Comparison of ENCODE assay signal across 22 cellular contexts in the genomic region with DNA sequence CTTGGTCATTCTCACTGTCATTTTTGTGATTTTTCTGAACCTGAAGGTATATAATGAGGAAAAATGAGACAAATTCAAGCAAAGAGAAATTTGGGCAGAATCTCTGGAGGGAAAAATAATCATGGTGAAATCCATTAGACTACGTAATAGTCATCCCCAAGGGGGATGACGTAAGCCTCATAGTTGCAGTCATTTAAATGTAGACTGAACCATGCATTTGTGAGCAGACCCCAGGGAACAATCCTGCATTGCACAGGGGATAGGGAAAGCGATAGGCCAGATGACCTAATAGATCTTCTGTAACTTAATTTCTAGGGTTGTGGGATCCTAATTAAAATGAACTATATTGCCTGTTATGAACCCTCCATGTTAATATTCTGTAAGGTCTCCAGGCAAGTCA.
DNase-seq lines count a peak whose midpoint lies in the region; ATAC-seq, FAIRE-seq and TF ChIP-seq lines count a peak whose summit lies in the region.
"Had no signal": no experiment of that assay in that cellular context is flagged by ENCODE, and none has a peak within 500 bp of the region (broad histone marks: within the 10 kb centered on the region; RNA-seq: fewer than 3 reads in every experiment).

No MANE protein-coding gene starts in this region.

- H3K27ac ChIP-seq in HepG2 (ENCODE audit: extremely low read length, insufficient read depth, low read length) (no peak overlapping the region), right lobe of liver (no peak overlapping the region), K562 (ENCODE audit: extremely low read depth, low read depth, low read length) (no peak overlapping the region)

- H3K36me3 ChIP-seq in HepG2 (replicated peaks in 1 of 2; ENCODE audit: control insufficient read depth in 1 of 2, insufficient read depth in 2 of 2, low read length in 2 of 2) (no peaks in the 10 kb centered on the region), right lobe of liver (no peaks in the 10 kb centered on the region), K562 (ENCODE audit: control insufficient read depth, insufficient read depth, low read length) (no peaks in the 10 kb centered on the region)

- H3K27me3 Mint-ChIP-seq in glutamatergic neuron (ENCODE audit: unreplicated experiment) (peaks cover 7% of the 10 kb centered on the region), immature natural killer cell (ENCODE audit: low read depth in 3 of 3) (peaks cover 0 to 3% (median 0%) of the 10 kb centered on the region in 3 donors)

- intact Hi-C loops in HepG2 (cut with micrococcal nuclease; ENCODE audit: unreplicated experiment), result no loop called here
- intact Hi-C loops in right lobe of liver (cut with DNase I), result loop anchor here in 1 of 2 donors (5.0 kb wide), 1 partner anchor 142 kb away; no protein-coding TSS in a partner anchor
- intact Hi-C loops in K562 (cut with micrococcal nuclease), result no loop called here
- intact Hi-C loops in posterior cingulate gyrus (cut with DNase I), result no loop called here

- no peaks in the 10 kb centered on the region for H3K9me3 ChIP-seq in HepG2 (ENCODE audit: low read length)
- H3K9me3 ChIP-seq in right lobe of liver, result no peaks in the 10 kb centered on the region
- H3K9me3 ChIP-seq in K562 (replicated peaks; ENCODE audit: control insufficient read depth, insufficient read depth, low read depth, low read length), result no peaks in the 10 kb centered on the region

- H3K79me2 ChIP-seq in HepG2 (ENCODE audit: insufficient read depth, low read length) (no peaks in the 10 kb centered on the region), K562 (ENCODE audit: control insufficient read depth, insufficient read depth, low read length) (no peaks in the 10 kb centered on the region)

- H3K4me1 Mint-ChIP-seq in glutamatergic neuron (ENCODE audit: low read depth, unreplicated experiment) (peaks cover 32% of the 10 kb centered on the region), immature natural killer cell (peaks cover 0 to 2% of the 10 kb centered on the region in 2 donors)
- H3K4me1 Mint-ChIP-seq: B cell, GM23338 had no signal

- H2AFZ ChIP-seq in HepG2 (ENCODE audit: low read length), result no peak overlapping the region
- no peak overlapping the region for H2AFZ ChIP-seq in K562 (ENCODE audit: low read depth, low read length)
- H2AFZ ChIP-seq: GM23338 had no signal

- H3K9ac ChIP-seq in HepG2 (ENCODE audit: insufficient read depth, low read depth, low read length), result no peak overlapping the region
- H3K9ac ChIP-seq in K562 (ENCODE audit: insufficient read depth in 1 of 2, low read depth in 2 of 2, low read length in 2 of 2), result no peak overlapping the region

- in situ Hi-C loops in HepG2 (cut with HindIII; ENCODE audit: extremely low pct_ligation_motif_present, low pct_unique_long_range_greater_than_20kb) (loop anchor here (25.0 kb wide), 1 partner anchor 282 kb away; no protein-coding TSS in a partner anchor), K562 (cut with MboI) (no loop called here)

- ATAC-seq in HepG2 (no peak), right lobe of liver (no peak), K562 (no peak), HG02938 (IDR thresholded peaks at IDR 0.05; ENCODE audit: unreplicated experiment) (no peak)
- ATAC-seq: CD8-positive, alpha-beta T cell; GM23338 had no signal

- H4K20me1 ChIP-seq in HepG2 (ENCODE audit: insufficient read depth, low read length) (no peaks in the 10 kb centered on the region), K562 (replicated peaks; ENCODE audit: control insufficient read depth, insufficient read depth, low read length) (no peaks in the 10 kb centered on the region)

- no peak for TF ChIP-seq CTCF in HepG2 (CRISPR knock-in tag; IDR thresholded peaks at IDR 0.05)
- no peak for TF ChIP-seq CTCF in right lobe of liver (IDR thresholded peaks at IDR 0.05)
- TF ChIP-seq CTCF in K562 (IDR thresholded peaks at IDR 0.05 in 2 of 3, conservative IDR thresholded peaks at IDR 0.05 in 1 of 3; ENCODE audit: insufficient read depth in 2 of 3, low read depth in 1 of 3, low read length in 3 of 3), result no peak
- TF ChIP-seq CTCF in glutamatergic neuron (IDR thresholded peaks at IDR 0.05; ENCODE audit: partially characterized antibody, unreplicated experiment), result no peak

- H3K9me3 Mint-ChIP-seq in glutamatergic neuron (ENCODE audit: unreplicated experiment) (peaks cover 11% of the 10 kb centered on the region), immature natural killer cell (no peaks in the 10 kb centered on the region)
- H3K9me3 Mint-ChIP-seq: CD14-positive monocyte; CD8-positive, alpha-beta T cell; GM23338 had no signal

- TF ChIP-seq POLR2A in HepG2 (IDR thresholded peaks at IDR 0.05; ENCODE audit: insufficient read depth in 1 of 2, low read depth in 2 of 2, low read length in 2 of 2) (no peak), right lobe of liver (IDR thresholded peaks at IDR 0.05) (no peak), K562 (conservative IDR thresholded peaks at IDR 0.05) (no peak)

- CTCF ChIA-PET in HepG2 (lab: Yijun Ruan, JAX; ENCODE audit: low intra/inter-chr PET ratio, low total read pairs), result no interaction called here
- CTCF ChIA-PET in K562 (lab: Yijun Ruan, JAX; ENCODE audit: low intra/inter-chr PET ratio), result interaction anchor here (0.6 kb wide), 1 partner anchor 79 kb away, joined by 3 read pairs; no protein-coding TSS in a partner anchor

- H3K4me2 ChIP-seq in HepG2 (ENCODE audit: low read depth, low read length) (no peak overlapping the region), K562 (ENCODE audit: insufficient read depth, low read length) (no peak overlapping the region)
- H3K4me2 ChIP-seq: GM23338 had no signal

- TF ChIP-seq RAD21 in HepG2 (CRISPR knock-in tag; IDR thresholded peaks at IDR 0.05) (no peak), K562 (CRISPR knock-in tag; conservative IDR thresholded peaks at IDR 0.05 in 1 of 2, IDR thresholded peaks at IDR 0.05 in 1 of 2) (no peak)

- H3K4me3 Mint-ChIP-seq in glutamatergic neuron (ENCODE audit: unreplicated experiment) (no peak overlapping the region), immature natural killer cell (no peak overlapping the region)
- H3K4me3 Mint-ChIP-seq: B cell; CD14-positive monocyte; CD8-positive, alpha-beta T cell; GM23338 had no signal

- H3K4me1 ChIP-seq in HepG2 (ENCODE audit: insufficient read depth, low read length), result no peaks in the 10 kb centered on the region
- no peaks in the 10 kb centered on the region for H3K4me1 ChIP-seq in right lobe of liver
- H3K4me1 ChIP-seq in K562 (replicated peaks in 1 of 2; ENCODE audit: control insufficient read depth in 2 of 2, insufficient read depth in 2 of 2, low read length in 2 of 2), result no peaks in the 10 kb centered on the region

- no peaks in the 10 kb centered on the region for H3K9me1 ChIP-seq in K562 (ENCODE audit: control insufficient read depth, insufficient read depth, low read length)

- H3K27ac Mint-ChIP-seq in glutamatergic neuron (ENCODE audit: unreplicated experiment) (peak overlapping the region; percentile 63), immature natural killer cell (no peak overlapping the region)
- H3K27ac Mint-ChIP-seq: B cell; CD14-positive monocyte; CD8-positive, alpha-beta T cell; GM23338 had no signal

- POLR2A ChIA-PET in HepG2 (lab: Yijun Ruan, JAX) (no interaction called here), K562 (lab: Yijun Ruan, JAX) (no interaction called here)

- H3K36me3 Mint-ChIP-seq in glutamatergic neuron (ENCODE audit: unreplicated experiment), result peaks cover 5% of the 10 kb centered on the region
- H3K36me3 Mint-ChIP-seq in immature natural killer cell, result no peaks in the 10 kb centered on the region
- H3K36me3 Mint-ChIP-seq: CD14-positive monocyte; CD8-positive, alpha-beta T cell had no signal

- TF ChIP-seq EP300 in HepG2 (IDR thresholded peaks at IDR 0.05; ENCODE audit: low read depth in 2 of 2, low read length in 2 of 2) (no peak), HepG2 (CRISPR knock-in tag; IDR thresholded peaks at IDR 0.05; ENCODE audit: borderline replicate concordance) (no peak), K562 (IDR thresholded peaks at IDR 0.05; ENCODE audit: low read length) (no peak)

- DNase-seq in HepG2 (ENCODE audit: low spot score) (no peak), right lobe of liver (no peak), K562 (ENCODE audit: extremely low read depth in 1 of 4, low spot score in 3 of 4) (no peak), glutamatergic neuron (peak; percentile 72), immature natural killer cell (no peak), posterior cingulate gyrus (no peak), AG08395 (ENCODE audit: low spot score) (no peak)
- DNase-seq: 8988T; ACHN; CD8-positive, alpha-beta T cell; COR-L47; DMS153; DND-41; GDM1; H7; IMR-90 had no signal

- BruUV-seq in HepG2 (replicated peaks; lab: Mats Ljungman, UMichigan) (no TSS peak), K562 (replicated peaks; lab: Mats Ljungman, UMichigan) (no TSS peak)

- H3K4me3 ChIP-seq in HepG2 (replicated peaks in 1 of 3; ENCODE audit: insufficient read depth in 1 of 3, low read depth in 2 of 3, low read length in 3 of 3) (no peak overlapping the region), right lobe of liver (no peak overlapping the region), K562 (no peak overlapping the region)
- H3K4me3 ChIP-seq: GM23338 had no signal

- no peak for FAIRE-seq in HepG2 (lab: Jason Lieb, UNC)
- FAIRE-seq in K562 (lab: Jason Lieb, UNC), result no peak
- FAIRE-seq: D721Med, GM12892 had no signal

- H3K27me3 ChIP-seq in HepG2 (ENCODE audit: control insufficient read depth in 1 of 2, insufficient read depth in 2 of 2, low read length in 2 of 2) (peaks cover 0 to 7% of the 10 kb centered on the region in 2 experiments; a peak in 3 of 5 replicates), right lobe of liver (no peaks in the 10 kb centered on the region), K562 (ENCODE audit: control insufficient read depth in 2 of 2, insufficient read depth in 2 of 2, low read length in 2 of 2) (peaks cover 2 to 22% of the 10 kb centered on the region in 2 experiments; a peak in 2 of 5 replicates)

- WGBS in HepG2 (ENCODE audit: low lambda C conversion rate), result 3% methylated on average over 3 of the region's 3 CpGs
- WGBS in right lobe of liver (ENCODE audit: insufficient coverage, low coverage, low lambda C conversion rate, missing lambda C conversion rate), result 62% methylated on average over 3 of the region's 3 CpGs
- WGBS in K562 (ENCODE audit: insufficient coverage, low coverage, missing lambda C conversion rate), result 0% methylated on average over 3 of the region's 3 CpGs

TF ChIP-seq in HepG2, 621 proteins besides CTCF, POLR2A, EP300 and RAD21 (continues in another document):
- no peak for TF ChIP-seq ZBTB38 (CRISPR knock-in tag; IDR thresholded peaks at IDR 0.05)
- no peak for TF ChIP-seq NBN (conservative IDR thresholded peaks at IDR 0.05)
- peak; percentile 34; the same call in 1 of the 2 replicates for TF ChIP-seq CREB1 (IDR thresholded peaks at IDR 0.05)
- no peak for TF ChIP-seq CREB1 (CRISPR knock-in tag; IDR thresholded peaks at IDR 0.05)
- TF ChIP-seq ATF7 (IDR thresholded peaks at IDR 0.05), result peak; percentile 62
- no peak for TF ChIP-seq ATF7 (CRISPR knock-in tag; IDR thresholded peaks at IDR 0.05)

TF ChIP-seq in K562, 482 proteins besides CTCF, POLR2A, EP300 and RAD21 (continues in another document):
- no peak for TF ChIP-seq ZNF586 (CRISPR knock-in tag; conservative IDR thresholded peaks at IDR 0.05)
